ENCODE assay signal across 8 cellular contexts in genomic region chr13:36130542-36131214, GRCh38. TPM values are rescaled to one million over a fixed set of nuclear protein-coding genes. Genes with fewer than 3 reads are reported as not detected.
DNase-seq lines count a peak whose midpoint lies in the region; ATAC-seq and TF ChIP-seq lines count a peak whose summit lies in the region.
"Had no signal": no experiment of that assay in that cellular context is flagged by ENCODE, and none has a peak within 500 bp of the region (broad histone marks: within the 10 kb centered on the region; RNA-seq: fewer than 3 reads in every experiment).

No MANE protein-coding gene starts in this region.

- no peaks in the 10 kb centered on the region for H3K36me3 ChIP-seq in MG63
- H3K36me3 ChIP-seq in adipocyte (ENCODE audit: control insufficient read depth, insufficient read depth, low read length, severe bottlenecking), result peaks cover 3% of the 10 kb centered on the region
- no peaks in the 10 kb centered on the region for H3K36me3 ChIP-seq in suprapubic skin

- no peak for TF ChIP-seq CTCF in suprapubic skin (IDR thresholded peaks at IDR 0.05)

- peak overlapping the region; percentile 80 for H3K9ac ChIP-seq in adipocyte (ENCODE audit: low read length)

- peak; percentile 54 for DNase-seq in MG63
- peak; percentile 67 for DNase-seq in adipocyte (ENCODE audit: low read depth)
- peak; percentile 74 to 79 for DNase-seq in suprapubic skin (ENCODE audit: low spot score in 2 of 2)

- TF ChIP-seq EP300 in suprapubic skin (IDR thresholded peaks at IDR 0.05), result no peak

- H3K27me3 ChIP-seq in MG63 (no peaks in the 10 kb centered on the region), adipocyte (replicated peaks; ENCODE audit: control insufficient read depth, insufficient read depth, low read length) (no peaks in the 10 kb centered on the region), suprapubic skin (peaks cover 26% of the 10 kb centered on the region)

- peak overlapping the region; percentile 83 for H3K27ac ChIP-seq in suprapubic skin

- H3K4me3 ChIP-seq in MG63, result peak overlapping the region; percentile 53
- H3K4me3 ChIP-seq in adipocyte (ENCODE audit: low read length), result peak overlapping the region; percentile 81
- peak overlapping the region; percentile 50 for H3K4me3 ChIP-seq in iPS-18c (ENCODE audit: insufficient read depth, low read depth, low read length)
- H3K4me3 ChIP-seq in suprapubic skin, result peak overlapping the region; percentile 58

- 0% methylated on average over 4 of the region's 61 CpGs for WGBS in suprapubic skin

- H3K4me1 ChIP-seq in adipocyte (ENCODE audit: control insufficient read depth, insufficient read depth, low read length), result peaks cover 26% of the 10 kb centered on the region
- H3K4me1 ChIP-seq in suprapubic skin, result peaks cover 16% of the 10 kb centered on the region

- H3K9me3 ChIP-seq in MG63 (no peaks in the 10 kb centered on the region), adipocyte (ENCODE audit: control insufficient read depth, low read length) (no peaks in the 10 kb centered on the region), iPS-18c (ENCODE audit: control insufficient read depth, insufficient read depth, low read length) (no peaks in the 10 kb centered on the region), suprapubic skin (no peaks in the 10 kb centered on the region)

- ATAC-seq in GM21723 (IDR thresholded peaks at IDR 0.05; ENCODE audit: unreplicated experiment), result no peak
- ATAC-seq in GM18498 (IDR thresholded peaks at IDR 0.05; ENCODE audit: unreplicated experiment), result no peak
- ATAC-seq in HG03196 (IDR thresholded peaks at IDR 0.05; ENCODE audit: unreplicated experiment), result no peak
- ATAC-seq: activated T-helper 17 cell treated with anti-CD3 and anti-CD28 coated beads, Interleukin-2, amount 50 U/mL, for 72 hours had no signal

- TF ChIP-seq POLR2A in suprapubic skin (IDR thresholded peaks at IDR 0.05), result no peak

RNA-seq across cellular contexts. Expression of gene DCLK1, which starts 0.5 kb away (rescaled TPM):
- total RNA-seq in MG63 (2014; rRNA removed; shearing (Covaris generic); ENCODE audit: low replicate concordance), result 5.5 and 7.0 TPM in 2 replicates
- total RNA-seq in suprapubic skin, result 10 to 100 TPM; 11.7 to 51.4 (median 15.8) TPM
- total RNA-seq: activated T-helper 17 cell treated with anti-CD3 and anti-CD28 coated beads, Interleukin-2, amount 50 U/mL, for 72 hours had no signal
